In the genomic region with DNA sequence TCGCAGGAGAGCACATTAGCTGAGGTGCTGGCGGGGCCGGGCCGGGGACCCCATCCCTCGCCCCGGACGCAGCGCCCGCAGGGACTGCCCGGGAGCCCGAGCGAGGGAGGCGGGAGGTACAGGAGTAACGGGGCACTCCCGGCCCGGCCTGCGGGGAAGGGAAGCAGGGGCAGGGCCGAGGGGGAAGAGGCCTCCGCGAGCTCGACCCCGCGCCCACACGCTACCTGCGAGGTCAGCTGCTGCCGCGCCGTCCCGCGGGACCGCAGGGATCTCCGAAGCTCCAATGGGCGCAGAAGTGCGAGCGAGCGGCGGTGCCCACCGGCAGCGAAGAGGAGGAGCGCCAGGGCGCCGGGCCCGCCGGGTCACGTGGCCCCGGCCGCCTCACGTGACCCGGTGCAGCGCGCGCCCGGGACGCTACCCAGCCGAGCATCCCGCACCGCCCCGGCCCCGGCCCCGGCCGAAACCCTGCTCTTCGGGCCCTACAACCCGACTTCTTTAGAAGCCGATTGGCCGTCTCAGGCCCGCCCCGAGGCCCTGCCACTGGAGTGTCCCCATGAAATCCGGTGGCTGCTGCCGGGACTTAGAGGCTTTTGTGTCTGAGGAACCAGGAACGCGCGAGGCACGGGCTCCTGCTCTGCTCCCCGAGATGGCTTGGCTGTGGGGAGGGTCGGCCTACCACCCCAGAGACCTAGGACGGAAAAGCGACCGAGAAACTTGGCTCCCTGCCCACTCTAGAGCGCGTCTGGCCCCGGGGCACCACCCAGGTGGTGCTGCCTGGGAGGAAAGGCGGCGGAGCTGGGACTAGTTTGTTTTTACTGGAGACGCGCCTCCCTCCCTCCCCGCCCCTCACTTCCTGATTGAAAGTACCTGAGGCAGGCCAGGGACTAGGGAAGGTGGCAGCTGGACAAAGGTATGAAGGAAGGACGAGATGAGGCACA, we compare ENCODE assay signal across 8 cellular contexts. TPM values are rescaled to one million over a fixed set of nuclear protein-coding genes. Genes with fewer than 3 reads are reported as not detected.
DNase-seq lines count a peak whose midpoint lies in the region; ATAC-seq and TF ChIP-seq lines count a peak whose summit lies in the region.

A gene (minus strand): TSS at position 339 of the 938 bp plus-strand sequence. CDS start 18,279 bp downstream, outside the sequence.

- POLR2A ChIA-PET in BJ (lab: Charles Lee) = no interaction called here

- H3K27ac Mint-ChIP-seq in effector memory CD8-positive, alpha-beta T cell = peak within 1 kb of the TSS; percentile 86 to 94

- H3K4me3 Mint-ChIP-seq in effector memory CD8-positive, alpha-beta T cell = peak within 1 kb of the TSS; percentile 82 to 96

- no peak for DNase-seq in BJ (ENCODE audit: low read depth)
- DNase-seq in NCI-H748 (lab: John Stamatoyannopoulos, UW; ENCODE audit: unreplicated experiment) = peak; percentile 83
- peak; percentile 88 for DNase-seq in activated CD8-positive, alpha-beta memory T cell treated with anti-CD3 and anti-CD28 coated beads for 24 hours
- DNase-seq in effector memory CD8-positive, alpha-beta T cell = peak; percentile 55 to 66 (median 59)
- peak; percentile 74 for DNase-seq in medulla oblongata (ENCODE audit: extremely low spot score)
- DNase-seq in stimulated activated CD4-positive, alpha-beta T cell treated with anti-CD3 and anti-CD28 coated beads, TNF-alpha, amount 100 ng/mL, for 48 hours (ENCODE audit: low read depth in 3 of 3) = peak; percentile 13 to 66 (median 46)

- H3K36me3 Mint-ChIP-seq in effector memory CD8-positive, alpha-beta T cell (ENCODE audit: insufficient read depth) = no peaks in the 10 kb centered on the region

- peak; percentile 94 for ATAC-seq in GM19035 (IDR thresholded peaks at IDR 0.05; ENCODE audit: unreplicated experiment)
- peak; percentile 95 for ATAC-seq in HG03280 (IDR thresholded peaks at IDR 0.05; ENCODE audit: unreplicated experiment)
- peak; percentile 94 for ATAC-seq in effector memory CD8-positive, alpha-beta T cell (replicated peaks)

- CTCF ChIA-PET in BJ (lab: Yijun Ruan, JAX) = no interaction called here

- TF ChIP-seq CTCF in BJ (IDR thresholded peaks at IDR 0.05; ENCODE audit: insufficient read depth, low read depth, low read length) = no peak

- no peaks in the 10 kb centered on the region for H3K27me3 Mint-ChIP-seq in effector memory CD8-positive, alpha-beta T cell

- no peaks in the 10 kb centered on the region for H3K36me3 ChIP-seq in BJ (ENCODE audit: control insufficient read depth, insufficient read depth, low read length)

- H3K9me3 Mint-ChIP-seq in effector memory CD8-positive, alpha-beta T cell = no peaks in the 10 kb centered on the region

- no peaks in the 10 kb centered on the region for H3K27me3 ChIP-seq in BJ (ENCODE audit: control insufficient read depth, insufficient read depth, low read length)

- peaks cover 17 to 24% of the 10 kb centered on the region in 2 donors for H3K4me1 Mint-ChIP-seq in effector memory CD8-positive, alpha-beta T cell (ENCODE audit: low read depth in 2 of 2)

- peak within 1 kb of the TSS; percentile 86 for H3K4me3 ChIP-seq in BJ (ENCODE audit: low read depth, low read length)

RNA-seq across cellular contexts. Expression of the gene that starts here (rescaled TPM):
- polyA plus RNA-seq in BJ (2011; rRNA removed) = 8.0 and 11.6 TPM in 2 replicates
- polyA minus RNA-seq in BJ (2011; rRNA and poly(A)+ RNA removed) = 4.8 and 8.4 TPM in 2 replicates
